5 cellular contexts compared by ENCODE assay signal in the genomic region with DNA sequence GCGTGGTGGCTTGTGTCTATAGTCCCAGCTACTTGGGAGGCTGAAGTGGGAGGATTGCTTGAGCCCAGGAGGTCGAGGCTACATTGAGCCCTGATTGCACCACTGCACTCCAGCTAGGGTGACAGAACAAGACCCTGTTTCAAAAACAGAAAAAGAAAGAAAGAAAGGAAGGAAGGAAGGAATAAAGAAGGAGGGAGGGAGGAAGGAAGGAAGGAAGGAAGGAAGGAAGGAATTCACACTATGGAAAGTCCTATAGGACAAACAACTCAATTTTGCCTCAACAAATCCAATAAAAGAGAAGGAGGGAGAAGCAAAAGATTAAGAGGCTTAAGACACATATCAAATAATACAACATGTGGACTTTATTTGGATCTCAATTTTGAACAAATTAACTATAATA.
"Had no signal": no experiment of that assay in that cellular context is flagged by ENCODE, and none has a peak within 500 bp of the region (broad histone marks: within the 10 kb centered on the region; RNA-seq: fewer than 3 reads in every experiment).

No MANE protein-coding gene starts in this region.

- H3K27ac ChIP-seq: HL-60 had no signal

- H3K4me3 ChIP-seq: K562 had no signal

- DNase-seq: IMR-90, KBM-7, KG1 had no signal
